ENCODE assay signal across 21 cellular contexts in genomic region chr1:200805719-200806118, GRCh38.
DNase-seq lines count a peak whose midpoint lies in the region; ATAC-seq, FAIRE-seq and TF ChIP-seq lines count a peak whose summit lies in the region.
"Had no signal": no experiment of that assay in that cellular context is flagged by ENCODE, and none has a peak within 500 bp of the region (broad histone marks: within the 10 kb centered on the region; RNA-seq: fewer than 3 reads in every experiment).

No MANE protein-coding gene starts in this region.

- peak overlapping the region; percentile 63 for H3K27ac Mint-ChIP-seq in GM23338
- no peak overlapping the region for H3K27ac Mint-ChIP-seq in neural progenitor cell
- H3K27ac Mint-ChIP-seq: CD8-positive, alpha-beta memory T cell; HFFc6 had no signal

- no peak for ATAC-seq in GM23338
- ATAC-seq: GM12878, HCT116 had no signal

- intact Hi-C loops in tibial artery (cut with DNase I; ENCODE audit: low total_unique reads) = loop anchor here (10.0 kb wide), 1 partner anchor 71 kb away; the partner anchor contains the start of gene CAMSAP2

- H3K9me3 Mint-ChIP-seq in GM23338 (no peaks in the 10 kb centered on the region), neural progenitor cell (peaks cover 3% of the 10 kb centered on the region)
- H3K9me3 Mint-ChIP-seq: CD8-positive, alpha-beta memory T cell; HFFc6 had no signal

- H3K36me3 ChIP-seq in GM23338 (ENCODE audit: insufficient read depth) = 0 out of 2 replicates have a peak, but pooled peaks cover 6% of the 10 kb centered on the region
- H3K36me3 ChIP-seq in HUES64 (ENCODE audit: insufficient read depth, low read length) = peaks cover 29% of the 10 kb centered on the region
- H3K36me3 ChIP-seq in neural progenitor cell = peaks cover 6% of the 10 kb centered on the region
- H3K36me3 ChIP-seq in effector memory CD4-positive, alpha-beta T cell (ENCODE audit: control insufficient read depth, insufficient read depth, low read length) = no peaks in the 10 kb centered on the region
- H3K36me3 ChIP-seq in tibial artery = peaks cover 18 to 34% (median 33%) of the 10 kb centered on the region in 3 donors

- FAIRE-seq in TTC549 (lab: Jason Lieb, UNC) = peak; percentile 47
- FAIRE-seq: H54, HTR-8/SVneo had no signal

- peak overlapping the region; percentile 45; the same call in 1 of the 2 replicates for H3K9ac ChIP-seq in HUES64 (ENCODE audit: low read depth, low read length)
- H3K9ac ChIP-seq in neural progenitor cell = no peak overlapping the region

- H3K9me3 ChIP-seq in HUES64 (ENCODE audit: insufficient read depth, low read depth, low read length) = no peaks in the 10 kb centered on the region
- H3K9me3 ChIP-seq in neural progenitor cell (ENCODE audit: low read depth) = no peaks in the 10 kb centered on the region
- no peaks in the 10 kb centered on the region for H3K9me3 ChIP-seq in effector memory CD4-positive, alpha-beta T cell (ENCODE audit: control insufficient read depth, low read length)
- no peaks in the 10 kb centered on the region for H3K9me3 ChIP-seq in tibial artery
- H3K9me3 ChIP-seq: BE2C had no signal

- H3K27me3 Mint-ChIP-seq in GM23338 (ENCODE audit: insufficient read depth, low read depth, poor library complexity) (peaks cover 5% of the 10 kb centered on the region), neural progenitor cell (ENCODE audit: insufficient read depth, low read depth) (no peaks in the 10 kb centered on the region)

- no peaks in the 10 kb centered on the region for H3K9me2 ChIP-seq in GM23338 (ENCODE audit: insufficient read depth)

- peaks cover 28% of the 10 kb centered on the region for H3K4me1 Mint-ChIP-seq in GM23338
- peaks cover 7% of the 10 kb centered on the region for H3K4me1 Mint-ChIP-seq in neural progenitor cell

- H3K4me3 Mint-ChIP-seq in GM23338 (no peak overlapping the region), neural progenitor cell (no peak overlapping the region)
- H3K4me3 Mint-ChIP-seq: CD4-positive, CD25-positive, alpha-beta regulatory T cell; CD8-positive, alpha-beta memory T cell; HFFc6 had no signal

- TF ChIP-seq CTCF in GM23338 (conservative IDR thresholded peaks at IDR 0.05; ENCODE audit: low read depth in 2 of 2) (no peak), neural progenitor cell (IDR thresholded peaks at IDR 0.05) (no peak), tibial artery (IDR thresholded peaks at IDR 0.05) (no peak)

- no peak for DNase-seq in GM23338 (ENCODE audit: low spot score)
- no peak for DNase-seq in neural progenitor cell (ENCODE audit: low spot score)
- no peak for DNase-seq in effector memory CD4-positive, alpha-beta T cell
- no peak for DNase-seq in dermis blood vessel endothelial cell
- no peak for DNase-seq in tibial artery
- DNase-seq: BE2C; C1 segment of cervical spinal cord; CD4-positive, CD25-positive, alpha-beta regulatory T cell; CD8-positive, alpha-beta memory T cell; COR-L47; DMS 273 treated with DMSO at 0.1 percent for 48 hours; DMS53; DND-41; EL; HFFc6 had no signal

- H3K4me1 ChIP-seq in GM23338 (ENCODE audit: insufficient read depth) = peaks cover 13% of the 10 kb centered on the region
- peaks cover 25% of the 10 kb centered on the region for H3K4me1 ChIP-seq in HUES64 (ENCODE audit: insufficient read depth, low read length)
- peaks cover 19% of the 10 kb centered on the region for H3K4me1 ChIP-seq in neural progenitor cell
- H3K4me1 ChIP-seq in effector memory CD4-positive, alpha-beta T cell (ENCODE audit: control insufficient read depth, insufficient read depth, low read length, poor library complexity, severe bottlenecking) = no peaks in the 10 kb centered on the region
- peaks cover 0 to 4% (median 0%) of the 10 kb centered on the region in 4 donors for H3K4me1 ChIP-seq in tibial artery
- H3K4me1 ChIP-seq: BE2C had no signal

- peak overlapping the region; percentile 17; the same call in 1 of the 2 replicates for H3K27ac ChIP-seq in GM23338 (ENCODE audit: low read depth)
- peak overlapping the region; percentile 39; the same call in 1 of the 2 replicates for H3K27ac ChIP-seq in HUES64 (ENCODE audit: low read depth, low read length)
- peak overlapping the region; percentile 47 for H3K27ac ChIP-seq in neural progenitor cell
- H3K27ac ChIP-seq in effector memory CD4-positive, alpha-beta T cell (ENCODE audit: insufficient read depth, low read length, poor library complexity, severe bottlenecking) = no peak overlapping the region
- H3K27ac ChIP-seq in tibial artery = no peak overlapping the region

- H2AFZ ChIP-seq in GM23338 = no peak overlapping the region
- no peak overlapping the region for H2AFZ ChIP-seq in neural progenitor cell (replicated peaks)

- H4K20me1 ChIP-seq in GM23338 (replicated peaks; ENCODE audit: insufficient read depth) = no peaks in the 10 kb centered on the region; the same call in 1 of the 2 replicates
- H4K20me1 ChIP-seq in neural progenitor cell (ENCODE audit: low read depth) = peaks cover 8% of the 10 kb centered on the region

- H3K27me3 ChIP-seq in GM23338 (ENCODE audit: insufficient read depth) (no peaks in the 10 kb centered on the region), HUES64 (ENCODE audit: insufficient read depth, low read length) (no peaks in the 10 kb centered on the region), neural progenitor cell (no peaks in the 10 kb centered on the region), tibial artery (no peaks in the 10 kb centered on the region)
- H3K27me3 ChIP-seq in effector memory CD4-positive, alpha-beta T cell (replicated peaks; ENCODE audit: control insufficient read depth, insufficient read depth, low read length, poor library complexity, severe bottlenecking) = no peaks in the 10 kb centered on the region
- H3K27me3 ChIP-seq: BE2C had no signal

- H3K4me2 ChIP-seq in GM23338 (no peak overlapping the region), neural progenitor cell (no peak overlapping the region)

- peaks cover 18% of the 10 kb centered on the region for H3K36me3 Mint-ChIP-seq in GM23338 (ENCODE audit: low read depth)
- peaks cover 31% of the 10 kb centered on the region for H3K36me3 Mint-ChIP-seq in neural progenitor cell

- H3K79me2 ChIP-seq in GM23338 (replicated peaks; ENCODE audit: insufficient read depth) (peaks cover 33% of the 10 kb centered on the region), neural progenitor cell (ENCODE audit: low read depth) (peaks cover 54% of the 10 kb centered on the region)

- H3F3A ChIP-seq in GM23338 (replicated peaks; ENCODE audit: low read depth) (no peaks in the 10 kb centered on the region), neural progenitor cell (ENCODE audit: low read depth) (peaks cover 11% of the 10 kb centered on the region)

- 97% methylated on average over 3 of the region's 3 CpGs for WGBS in HUES64

- no peak overlapping the region for H3K4me3 ChIP-seq in GM23338
- no peak overlapping the region for H3K4me3 ChIP-seq in HUES64 (ENCODE audit: low read length)
- no peak overlapping the region for H3K4me3 ChIP-seq in neural progenitor cell
- H3K4me3 ChIP-seq in effector memory CD4-positive, alpha-beta T cell (ENCODE audit: insufficient read depth, low read depth, low read length, poor library complexity, severe bottlenecking) = no peak overlapping the region
- no peak overlapping the region for H3K4me3 ChIP-seq in tibial artery
- H3K4me3 ChIP-seq: GM12878 had no signal

TF ChIP-seq in GM23338, 12 proteins besides CTCF, POLR2A, EP300 and RAD21:
- TF ChIP-seq JUNB (IDR thresholded peaks at IDR 0.05; ENCODE audit: unreplicated experiment) = no peak
- TF ChIP-seq ETS1 (IDR thresholded peaks at IDR 0.05) = no peak
- no peak for TF ChIP-seq STAT1 (IDR thresholded peaks at IDR 0.05; ENCODE audit: unreplicated experiment)
- TF ChIP-seq EZH2 (IDR thresholded peaks at IDR 0.05; ENCODE audit: low read depth, unreplicated experiment) = no peak
- TF ChIP-seq NANOG (IDR thresholded peaks at IDR 0.05; ENCODE audit: borderline replicate concordance) = no peak

Comparison
In these comparisons a context has a peak if more than half of its experiments do, and no peak if none do; other contexts are left out.
1. H3K27ac ChIP-seq: peak in GM23338 (single experiment), HUES64 (single experiment) and neural progenitor cell (single experiment); none in effector memory CD4-positive, alpha-beta T cell (single experiment) and tibial artery (0 of 2).